25 cellular contexts compared by ENCODE assay signal in genomic region chr20:703426-703825, GRCh38. TPM values are rescaled to one million over a fixed set of nuclear protein-coding genes. Genes with fewer than 3 reads are reported as not detected.
"Had no signal": no experiment of that assay in that cellular context is flagged by ENCODE, and none has a peak within 500 bp of the region (broad histone marks: within the 10 kb centered on the region; RNA-seq: fewer than 3 reads in every experiment).

No MANE protein-coding gene starts in this region.

- H3K9me3 ChIP-seq: SJCRH30 had no signal

- H3K27ac ChIP-seq: RWPE1, SJCRH30 had no signal

- H3K4me3 ChIP-seq: SJCRH30 had no signal

- H3K4me1 ChIP-seq: SJCRH30 had no signal

- ATAC-seq: Panc1, PC-3, SK-N-SH treated with all-trans-retinoic acid at 6 μM for 48 hours had no signal

- DNase-seq: Karpas-422; KG1; MM.1S; NCI-H1092 treated with DMSO at 0.1 percent for 48 hours; NCI-H1436; NCI-H187; NCI-H2029; NCI-H2081 treated with DMSO at 0.1 percent for 48 hours; NCI-H2171; NCI-H226; NCI-H446; NCI-H510A; NCI-H524 treated with DMSO at 0.1 percent for 48 hours; NCI-H69; NCI-H774; NK-92 treated with Interleukin-12 subunit alpha and Interleukin-12 subunit beta, amount 100 ng/mL, for 24 hours; PC-3; SHP77 treated with DMSO at 0.1 percent for 48 hours; SJCRH30 had no signal

- H3K36me3 ChIP-seq: SJCRH30 had no signal

RNA-seq across cellular contexts. Expression of gene SCRT2, which starts 27.8 kb away (rescaled TPM):
- total RNA-seq: HT-29, M059J, OCI-LY7, PC-3, SJCRH30 had no signal
